In the genomic region with DNA sequence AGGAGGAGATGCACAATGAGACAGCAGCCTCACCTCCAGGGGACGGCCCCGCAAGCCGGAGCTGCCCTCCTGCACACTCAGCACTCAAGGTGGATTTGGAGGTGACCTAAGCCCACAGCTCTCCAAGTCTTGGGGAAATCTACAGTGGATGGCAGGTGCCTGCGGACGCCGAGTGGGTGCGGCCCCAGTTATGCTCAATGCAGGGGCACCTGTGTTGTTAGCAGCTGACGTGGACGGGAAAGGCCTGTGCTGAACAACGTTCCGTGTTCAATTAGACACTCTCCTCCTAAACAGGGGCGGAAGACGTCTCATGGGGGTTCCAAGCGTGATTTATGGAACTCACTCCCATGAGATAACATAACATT, we compare ENCODE assay signal across 28 cellular contexts. TPM values are rescaled to one million over a fixed set of nuclear protein-coding genes. Genes with fewer than 3 reads are reported as not detected.
DNase-seq lines count a peak whose midpoint lies in the region; ATAC-seq, FAIRE-seq and TF ChIP-seq lines count a peak whose summit lies in the region.
"Had no signal": no experiment of that assay in that cellular context is flagged by ENCODE, and none has a peak within 500 bp of the region (broad histone marks: within the 10 kb centered on the region; RNA-seq: fewer than 3 reads in every experiment).

No MANE protein-coding gene starts in this region.

- H3K79me1 ChIP-seq in H9 (ENCODE audit: insufficient read depth, low read depth, low read length, poor library complexity, severe bottlenecking): no peaks in the 10 kb centered on the region

- no peak overlapping the region for H2BK120ac ChIP-seq in H9 (ENCODE audit: low read depth, low read length, poor library complexity, severe bottlenecking)

- no peak overlapping the region for H3K9ac ChIP-seq in H9 (ENCODE audit: extremely low read depth, insufficient read length, low read length)
- H3K9ac ChIP-seq: BLaER1 treated with 17β-estradiol and CSF1 and Interleukin-3, amounts not matched to agents 10 nM and 100 nM; KMS-11; parathyroid adenoma had no signal

- H3K27ac Mint-ChIP-seq in H9 (0 out of 7 replicates have a peak overlapping the region, but pooled peaks of 1 of the 3 experiments have one; percentile 66), nephron progenitor cell (peak overlapping the region; percentile 15)
- H3K27ac Mint-ChIP-seq in dendritic cell treated with granulocyte-macrophage colony-stimulating factor and Interleukin-4, amounts not matched to agents 40 ng/mL and 50 ng/mL, for 4 days: peak overlapping the region; percentile 45
- H3K27ac Mint-ChIP-seq: activated T-helper 1 cell treated with anti-CD3 and anti-CD28 coated beads, Interleukin-12 subunit alpha, Interleukin-12 subunit beta, Interleukin-2, Interleukin-4 antibody, amounts not matched to agents 30 ng/mL and 10 ng/mL and 1 ng/mL, durations not matched to agents 14 hours and 24 hours and 36 hours; T-cell had no signal

- H4K5ac ChIP-seq in H9 (ENCODE audit: insufficient read length, low read depth, low read length): no peak overlapping the region

- no peak overlapping the region for H3K23ac ChIP-seq in H9 (ENCODE audit: insufficient read length, low read depth, low read length)

- no CpG with 5 or more reads among the region's 14 CpGs for WGBS in H9 (ENCODE audit: extremely low coverage, insufficient read length, low lambda C conversion rate)

- H3K4me3 Mint-ChIP-seq in activated T-cell treated with anti-CD3 and anti-CD28 coated beads, Interleukin-2, amount 50 U/mL, for 4 hours: no peak overlapping the region
- H3K4me3 Mint-ChIP-seq in H9 (no peak overlapping the region), nephron progenitor cell (no peak overlapping the region)
- no peak overlapping the region for H3K4me3 Mint-ChIP-seq in dendritic cell treated with granulocyte-macrophage colony-stimulating factor and Interleukin-4, amounts not matched to agents 40 ng/mL and 50 ng/mL, for 4 days
- H3K4me3 Mint-ChIP-seq: activated T-helper 1 cell treated with anti-CD3 and anti-CD28 coated beads, Interleukin-12 subunit alpha, Interleukin-12 subunit beta, Interleukin-2, Interleukin-4 antibody, amounts not matched to agents 30 ng/mL and 10 ng/mL and 1 ng/mL, durations not matched to agents 14 hours and 24 hours and 36 hours; central memory CD8-positive, alpha-beta T cell; nephron; T-cell had no signal

- no peak overlapping the region for H2BK12ac ChIP-seq in H9 (ENCODE audit: insufficient read length, low read depth, low read length)

- no peak overlapping the region for H3K4me2 ChIP-seq in H9 (ENCODE audit: insufficient read depth, insufficient read length, low read length)
- H3K4me2 ChIP-seq: KMS-11 had no signal

- no peak overlapping the region for H3T11ph ChIP-seq in H9 (ENCODE audit: low read length)

- no peaks in the 10 kb centered on the region for H3K23me2 ChIP-seq in H9 (ENCODE audit: insufficient read length, low read depth, low read length, poor library complexity, severe bottlenecking)

- H3K4me1 ChIP-seq in H9 (ENCODE audit: insufficient read depth, low read length): no peaks in the 10 kb centered on the region

- no peaks in the 10 kb centered on the region for H3K27me3 Mint-ChIP-seq in activated T-cell treated with anti-CD3 and anti-CD28 coated beads, Interleukin-2, amount 50 U/mL, for 4 hours (ENCODE audit: low read depth)
- H3K27me3 Mint-ChIP-seq in H9 (ENCODE audit: low read depth) (peaks cover 2% of the 10 kb centered on the region), nephron progenitor cell (ENCODE audit: low read depth, poor library complexity) (peaks cover 3% of the 10 kb centered on the region)
- H3K27me3 Mint-ChIP-seq in dendritic cell treated with granulocyte-macrophage colony-stimulating factor and Interleukin-4, amounts not matched to agents 40 ng/mL and 50 ng/mL, for 4 days: peaks cover 23% of the 10 kb centered on the region
- H3K27me3 Mint-ChIP-seq: central memory CD8-positive, alpha-beta T cell had no signal

- no peak overlapping the region for H2BK5ac ChIP-seq in H9 (ENCODE audit: insufficient read length, low read length)

- H3K79me2 ChIP-seq in H9 (ENCODE audit: insufficient read depth, low read length): no peaks in the 10 kb centered on the region
- H3K79me2 ChIP-seq: parathyroid adenoma had no signal

- no peak overlapping the region for H2AK5ac ChIP-seq in H9 (ENCODE audit: insufficient read length, low read length)

- TF ChIP-seq CTCF in H9 (conservative IDR thresholded peaks at IDR 0.05) (no peak), nephron progenitor cell (IDR thresholded peaks at IDR 0.05) (no peak)

- ATAC-seq in activated T-cell treated with anti-CD3 and anti-CD28 coated beads, Interleukin-2, amount 50 U/mL, for 4 hours: no peak
- ATAC-seq in HG02981 (IDR thresholded peaks at IDR 0.05; ENCODE audit: unreplicated experiment): no peak
- ATAC-seq: Panc1, T-cell had no signal

- no peak for FAIRE-seq in GM12892 (lab: Jason Lieb, UNC)
- FAIRE-seq: endothelial cell of umbilical vein, GM19239, H54 had no signal

- peaks cover 12% of the 10 kb centered on the region for H3K4me1 Mint-ChIP-seq in activated T-cell treated with anti-CD3 and anti-CD28 coated beads, Interleukin-2, amount 50 U/mL, for 4 hours (ENCODE audit: low read depth)
- H3K4me1 Mint-ChIP-seq in H9 (no peaks in the 10 kb centered on the region), nephron progenitor cell (peaks cover 37% of the 10 kb centered on the region)
- peaks cover 32% of the 10 kb centered on the region for H3K4me1 Mint-ChIP-seq in dendritic cell treated with granulocyte-macrophage colony-stimulating factor and Interleukin-4, amounts not matched to agents 40 ng/mL and 50 ng/mL, for 4 days (ENCODE audit: low read depth)

- no peak overlapping the region for H4K8ac ChIP-seq in H9 (replicated peaks; ENCODE audit: insufficient read length, low read depth, low read length)

- H3K56ac ChIP-seq in H9 (ENCODE audit: insufficient read length, low read depth, low read length): no peak overlapping the region

- intact Hi-C loops in dendritic cell treated with granulocyte-macrophage colony-stimulating factor and Interleukin-4, amounts not matched to agents 40 ng/mL and 50 ng/mL, for 4 days (cut with micrococcal nuclease): no loop called here

- H2AFZ ChIP-seq in H9 (ENCODE audit: low read length): no peak overlapping the region
- H2AFZ ChIP-seq: parathyroid adenoma had no signal

- H3K18ac ChIP-seq in H9 (ENCODE audit: insufficient read length, low read depth, low read length): no peak overlapping the region

- no peaks in the 10 kb centered on the region for H3K9me3 ChIP-seq in H9 (ENCODE audit: control insufficient read depth, low read depth, low read length)
- H3K9me3 ChIP-seq: BLaER1 treated with 17β-estradiol and CSF1 and Interleukin-3, amounts not matched to agents 10 nM and 100 nM; upper lobe of left lung had no signal

- no peaks in the 10 kb centered on the region for H4K20me1 ChIP-seq in H9 (ENCODE audit: control insufficient read depth, insufficient read depth, insufficient read length)
- H4K20me1 ChIP-seq: BLaER1 treated with 17β-estradiol and CSF1 and Interleukin-3, amounts not matched to agents 10 nM and 100 nM had no signal

- TF ChIP-seq POLR2A in GM12892 (IDR thresholded peaks at IDR 0.05; ENCODE audit: low read depth, low read length): no peak

- H3K14ac ChIP-seq in H9 (ENCODE audit: insufficient read depth, low read length): no peak overlapping the region

- H2BK20ac ChIP-seq in H9 (ENCODE audit: low read depth, low read length, poor library complexity, severe bottlenecking): no peak overlapping the region

- H3K27ac ChIP-seq in H9 (ENCODE audit: insufficient read length, low read depth, low read length): no peak overlapping the region
- H3K27ac ChIP-seq: BLaER1 treated with 17β-estradiol and CSF1 and Interleukin-3, amounts not matched to agents 10 nM and 100 nM; dorsolateral prefrontal cortex; KMS-11; parathyroid adenoma; upper lobe of left lung had no signal

- no peaks in the 10 kb centered on the region for H3K36me3 Mint-ChIP-seq in activated T-cell treated with anti-CD3 and anti-CD28 coated beads, Interleukin-2, amount 50 U/mL, for 4 hours (ENCODE audit: insufficient read depth)
- H3K36me3 Mint-ChIP-seq in H9 (ENCODE audit: insufficient read depth in 1 of 3, low read depth in 3 of 3) (peaks cover 0 to 1% (median 0%) of the 10 kb centered on the region in 3 experiments; a peak in 1 of 7 replicates), nephron progenitor cell (ENCODE audit: low read depth) (no peaks in the 10 kb centered on the region)
- H3K36me3 Mint-ChIP-seq in dendritic cell treated with granulocyte-macrophage colony-stimulating factor and Interleukin-4, amounts not matched to agents 40 ng/mL and 50 ng/mL, for 4 days (ENCODE audit: low read depth): no peaks in the 10 kb centered on the region
- H3K36me3 Mint-ChIP-seq: T-cell had no signal

- H3K4ac ChIP-seq in H9 (ENCODE audit: low read depth, low read length): no peak overlapping the region

- H3K9me3 Mint-ChIP-seq in activated T-cell treated with anti-CD3 and anti-CD28 coated beads, Interleukin-2, amount 50 U/mL, for 4 hours: no peaks in the 10 kb centered on the region
- H3K9me3 Mint-ChIP-seq in H9 (peaks cover 2% of the 10 kb centered on the region in 2 experiments; a peak in 1 of 5 replicates), nephron progenitor cell (no peaks in the 10 kb centered on the region)
- no peaks in the 10 kb centered on the region for H3K9me3 Mint-ChIP-seq in dendritic cell treated with granulocyte-macrophage colony-stimulating factor and Interleukin-4, amounts not matched to agents 40 ng/mL and 50 ng/mL, for 4 days
- H3K9me3 Mint-ChIP-seq: activated T-helper 1 cell treated with anti-CD3 and anti-CD28 coated beads, Interleukin-12 subunit alpha, Interleukin-12 subunit beta, Interleukin-2, Interleukin-4 antibody, amounts not matched to agents 30 ng/mL and 10 ng/mL and 1 ng/mL, durations not matched to agents 14 hours and 24 hours and 36 hours; central memory CD8-positive, alpha-beta T cell; nephron; T-cell had no signal

- peak; percentile 2 for DNase-seq in activated T-cell treated with anti-CD3 and anti-CD28 coated beads, Interleukin-2, amount 50 U/mL, for 4 hours
- no peak for DNase-seq in activated T-cell treated with anti-CD3 and anti-CD28 coated beads for 4 hours
- peak; percentile 26 for DNase-seq in H9
- no peak for DNase-seq in nephron progenitor cell
- DNase-seq in GM12892 (ENCODE audit: insufficient read length): no peak
- DNase-seq in DMS79 treated with DMSO at 0.1 percent for 48 hours (lab: John Stamatoyannopoulos, UW): no peak
- DNase-seq: DND-41; MM.1S; NCI-H1417; NCI-H2081; NCI-H226; NCI-H69; stimulated activated CD4-positive, alpha-beta T cell treated with anti-CD3 and anti-CD28 coated beads, Interleukin-2, amount 100 ng/mL, for 48 hours had no signal

- no peak overlapping the region for H4K91ac ChIP-seq in H9 (ENCODE audit: insufficient read length, low read depth, low read length)

- H2BK15ac ChIP-seq in H9 (ENCODE audit: low read depth, low read length): no peak overlapping the region

- H3K27me3 ChIP-seq in H9 (ENCODE audit: insufficient read depth, low read length): no peaks in the 10 kb centered on the region
- H3K27me3 ChIP-seq: BLaER1 treated with 17β-estradiol and CSF1 and Interleukin-3, amounts not matched to agents 10 nM and 100 nM; dorsolateral prefrontal cortex; upper lobe of left lung had no signal

RNA-seq across cellular contexts. Expression of gene METRNL, which starts 22.0 kb away (rescaled TPM):
- 10 to 100 TPM; 12.1 to 26.2 (median 23.1) TPM for total RNA-seq in activated T-cell treated with anti-CD3 and anti-CD28 coated beads, Interleukin-2, amount 50 U/mL, for 4 hours
- 19.4 and 21.4 TPM in 2 replicates for total RNA-seq in H9 (2021)
- polyA plus RNA-seq in GM12892 (2012; ENCODE audit: missing spikeins): 0.36 TPM

Comparison
In these comparisons a context has a peak if more than half of its experiments do, and no peak if none do; other contexts are left out.
1. DNase-seq: peak in activated T-cell treated with anti-CD3 and anti-CD28 coated beads, Interleukin-2, amount 50 U/mL, for 4 hours (single experiment) and H9 (single experiment); none in activated T-cell treated with anti-CD3 and anti-CD28 coated beads for 4 hours (single experiment), nephron progenitor cell (single experiment), GM12892 (single experiment) and DMS79 treated with DMSO at 0.1 percent for 48 hours (single experiment).